ENCODE assay signal across 1 cellular context in the genomic region with DNA sequence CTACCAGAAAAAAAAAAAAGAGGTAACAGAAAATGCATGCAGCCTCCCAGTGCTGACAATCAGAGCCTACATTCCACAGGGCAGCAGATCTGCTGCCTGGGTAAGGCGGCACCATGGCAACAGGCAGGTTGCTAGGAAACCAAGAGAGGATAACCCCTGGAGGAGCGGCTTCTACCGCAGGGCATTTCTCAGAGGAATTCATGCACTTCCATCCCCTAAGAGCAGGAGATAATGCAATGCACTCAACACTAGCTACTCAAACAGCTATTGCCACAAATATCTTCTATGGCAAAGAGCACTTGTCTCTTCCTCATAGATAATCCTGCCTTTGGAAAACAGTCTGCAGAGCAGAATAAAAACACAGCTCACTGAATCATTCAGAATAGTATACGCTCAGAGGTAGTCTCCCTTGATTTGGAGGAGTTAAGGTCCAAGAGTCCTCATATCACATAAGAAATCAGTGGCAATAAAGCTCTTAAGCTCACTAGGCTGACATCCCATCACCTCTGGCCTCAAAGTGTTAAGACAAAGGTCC.
A peak's percentile ranks its signal among the peaks of the same experiment; 100 is the strongest.
TF ChIP-seq lines count a peak whose summit lies in the region.

No MANE protein-coding gene starts in this region.

TF ChIP-seq in K562, 482 proteins besides CTCF, POLR2A, EP300 and RAD21:
- TF ChIP-seq RFX1 (IDR thresholded peaks at IDR 0.05) = peak; percentile 91
- peak; percentile 44 to 55; a peak in 3 of 4 replicates for TF ChIP-seq KDM1A (IDR thresholded peaks at IDR 0.05)
- TF ChIP-seq MYBL2 (IDR thresholded peaks at IDR 0.05; ENCODE audit: low read depth) = no peak
- TF ChIP-seq MYBL2 (CRISPR knock-in tag; IDR thresholded peaks at IDR 0.05; ENCODE audit: borderline replicate concordance) = no peak
- peak in 1 of 2 experiments; percentile 46; a peak in 1 of 4 replicates for TF ChIP-seq CSDE1 (IDR thresholded peaks at IDR 0.05)
- TF ChIP-seq BRCA1 (IDR thresholded peaks at IDR 0.05) = no peak
- TF ChIP-seq BRCA1 (CRISPR knock-in tag; IDR thresholded peaks at IDR 0.05) = no peak
- no peak for TF ChIP-seq NCOA4 (IDR thresholded peaks at IDR 0.05; ENCODE audit: partially characterized antibody)
- TF ChIP-seq MYNN (IDR thresholded peaks at IDR 0.05) = peak; percentile 99
- peak; percentile 75; the same call in 1 of the 2 replicates for TF ChIP-seq MYNN (CRISPR knock-in tag; IDR thresholded peaks at IDR 0.05)
- TF ChIP-seq STAT5A (IDR thresholded peaks at IDR 0.05; ENCODE audit: borderline replicate concordance, low read length) = no peak
- TF ChIP-seq MAZ (CRISPR knock-in tag; conservative IDR thresholded peaks at IDR 0.05 in 1 of 2, IDR thresholded peaks at IDR 0.05 in 1 of 2) = no peak
- no peak for TF ChIP-seq ZNF75A (CRISPR knock-in tag; IDR thresholded peaks at IDR 0.05)
- no peak for TF ChIP-seq SP2 (IDR thresholded peaks at IDR 0.05; ENCODE audit: extremely low read depth, low read depth, low read length, poor library complexity, severe bottlenecking)
- TF ChIP-seq JUN (IDR thresholded peaks at IDR 0.05; ENCODE audit: borderline replicate concordance, low read depth, low read length) = no peak
- TF ChIP-seq JUN (CRISPR knock-in tag; IDR thresholded peaks at IDR 0.05; ENCODE audit: borderline replicate concordance) = no peak
- no peak for TF ChIP-seq KLF6 (CRISPR knock-in tag; IDR thresholded peaks at IDR 0.05; ENCODE audit: borderline replicate concordance)
- TF ChIP-seq, protein P1, sequence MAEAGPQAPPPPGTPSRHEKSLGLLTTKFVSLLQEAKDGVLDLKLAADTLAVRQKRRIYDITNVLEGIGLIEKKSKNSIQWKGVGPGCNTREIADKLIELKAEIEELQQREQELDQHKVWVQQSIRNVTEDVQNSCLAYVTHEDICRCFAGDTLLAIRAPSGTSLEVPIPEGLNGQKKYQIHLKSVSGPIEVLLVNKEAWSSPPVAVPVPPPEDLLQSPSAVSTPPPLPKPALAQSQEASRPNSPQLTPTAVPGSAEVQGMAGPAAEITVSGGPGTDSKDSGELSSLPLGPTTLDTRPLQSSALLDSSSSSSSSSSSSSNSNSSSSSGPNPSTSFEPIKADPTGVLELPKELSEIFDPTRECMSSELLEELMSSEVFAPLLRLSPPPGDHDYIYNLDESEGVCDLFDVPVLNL (CRISPR knock-in tag; IDR thresholded peaks at IDR 0.05; ENCODE audit: low read depth) = no peak
- peak in 1 of 2 experiments; percentile 7; a peak in 1 of 4 replicates for TF ChIP-seq RCOR1 (IDR thresholded peaks at IDR 0.05; ENCODE audit: borderline replicate concordance in 1 of 2, low read depth in 2 of 2, low read length in 2 of 2)
- TF ChIP-seq CTBP1 (IDR thresholded peaks at IDR 0.05; ENCODE audit: borderline replicate concordance) = peak; percentile 38; the same call in 1 of the 2 replicates
- TF ChIP-seq E2F3 (CRISPR knock-in tag; IDR thresholded peaks at IDR 0.05) = no peak
- peak; percentile 67; the same call in 1 of the 2 replicates for TF ChIP-seq MXI1 (IDR thresholded peaks at IDR 0.05; ENCODE audit: low read depth, low read length)
- no peak for TF ChIP-seq ZNF764 (CRISPR knock-in tag; IDR thresholded peaks at IDR 0.05; ENCODE audit: low read depth)
